ENCODE assay signal across 26 cellular contexts in genomic region chrX:134513091-134513490, GRCh38. TPM values are rescaled to one million over a fixed set of nuclear protein-coding genes. Genes with fewer than 3 reads are reported as not detected.
A peak's percentile ranks its signal among the peaks of the same experiment; 100 is the strongest.
DNase-seq lines count a peak whose midpoint lies in the region; ATAC-seq and TF ChIP-seq lines count a peak whose summit lies in the region.
"Had no signal": no experiment of that assay in that cellular context is flagged by ENCODE, and none has a peak within 500 bp of the region (broad histone marks: within the 10 kb centered on the region; RNA-seq: fewer than 3 reads in every experiment).

No MANE protein-coding gene starts in this region.

- no peaks in the 10 kb centered on the region for H3K9me3 ChIP-seq in uterus
- H3K9me3 ChIP-seq: left ventricle myocardium inferior, ovary, right atrium auricular region, spleen, testis, vagina had no signal

- DNase-seq in EH (ENCODE audit: low read depth) (peak; percentile 16), M059J (ENCODE audit: low read depth) (peak; percentile 44), brain microvascular endothelial cell (no peak), kidney tubule cell (ENCODE audit: low spot score) (peak; percentile 30), NCI-H82 treated with DMSO at 0.1 percent for 48 hours (lab: John Stamatoyannopoulos, UW; ENCODE audit: unreplicated experiment) (no peak), H4 (ENCODE audit: low spot score) (no peak), uterus (no peak)
- DNase-seq: activated CD4-positive, alpha-beta T cell treated with anti-CD3 and anti-CD28 coated beads, Interleukin-2, amount 50 U/mL, for 1 hour; activated CD8-positive, alpha-beta memory T cell treated with anti-CD3 and anti-CD28 coated beads, Interleukin-2, amount 50 U/mL, for 4 hours; C1 segment of cervical spinal cord; KG1; left ventricle myocardium inferior; midbrain; natural killer cell; NCI-H1694 treated with DMSO at 0.1 percent for 48 hours; NCI-H524; ovary; spleen; stimulated activated CD4-positive, alpha-beta T cell treated with anti-CD3 and anti-CD28 coated beads, Interleukin-4, amount 100 ng/mL, for 1 hour; testis had no signal

- H3K27ac ChIP-seq in brain microvascular endothelial cell: peak overlapping the region; percentile 58
- H3K27ac ChIP-seq in uterus: no peak overlapping the region
- H3K27ac ChIP-seq: left ventricle myocardium inferior, ovary, right atrium auricular region, spleen, testis, vagina, VCaP had no signal

- H3K27me3 ChIP-seq in brain microvascular endothelial cell (replicated peaks) (no peaks in the 10 kb centered on the region), uterus (no peaks in the 10 kb centered on the region)
- H3K27me3 ChIP-seq: ovary, right atrium auricular region, spleen, testis, vagina had no signal

- TF ChIP-seq POLR2A in uterus (IDR thresholded peaks at IDR 0.05): no peak

- no peak for TF ChIP-seq CTCF in brain microvascular endothelial cell (IDR thresholded peaks at IDR 0.05; ENCODE audit: low read depth, low read length, missing control alignments)
- TF ChIP-seq CTCF in uterus (IDR thresholded peaks at IDR 0.05): no peak

- in situ Hi-C loops in brain microvascular endothelial cell (cut with HindIII; ENCODE audit: low pct_ligation_motif_present, low sequenced_read_pairs): no loop called here

- no peak overlapping the region for H3K4me3 ChIP-seq in brain microvascular endothelial cell (ENCODE audit: low read depth, low read length)
- H3K4me3 ChIP-seq in uterus: no peak overlapping the region
- H3K4me3 ChIP-seq: left ventricle myocardium inferior, ovary, right atrium auricular region, spleen, testis, vagina had no signal

- intact Hi-C loops in uterus (cut with DNase I; ENCODE audit: low total_unique reads): no loop called here

- no peak for ATAC-seq in HG03159 (IDR thresholded peaks at IDR 0.05; ENCODE audit: unreplicated experiment)
- ATAC-seq: activated naive CD4-positive, alpha-beta T cell treated with anti-CD3 and anti-CD28 coated beads, Interleukin-2, amount 50 U/mL, for 72 hours; natural killer cell; stimulated activated memory B cell treated with anti-CD40 and anti-IgM and Interleukin-4, amounts not matched to agents 10 μg/mL and 1 μg/mL and 100 μg/mL, for 72 hours had no signal

- H3K36me3 ChIP-seq in brain microvascular endothelial cell (replicated peaks): no peaks in the 10 kb centered on the region
- H3K36me3 ChIP-seq in uterus: no peaks in the 10 kb centered on the region
- H3K36me3 ChIP-seq: left ventricle myocardium inferior, ovary, right atrium auricular region, spleen, vagina had no signal

- no peaks in the 10 kb centered on the region for H3K4me1 ChIP-seq in uterus
- H3K4me1 ChIP-seq: left ventricle myocardium inferior, right atrium auricular region, spleen, testis, vagina had no signal

RNA-seq across cellular contexts. Expression of gene HPRT1, which starts 53.1 kb away (rescaled TPM):
- 25.0 and 51.9 TPM in 2 replicates for total RNA-seq in M059J (2014; rRNA removed; shearing (Covaris generic))
- 21.1 and 23.4 TPM in 2 replicates for total RNA-seq in H4 (2014; rRNA removed; shearing (Covaris generic))
- 10 to 100 TPM in 3 of 4 donors, 1 to 10 TPM in 1; 5.3 to 20.4 (median 16.2) TPM for total RNA-seq in uterus

Comparison
In these comparisons a context has a peak if more than half of its experiments do, and no peak if none do; other contexts are left out.
1. DNase-seq: peak in EH (single experiment), M059J (single experiment) and kidney tubule cell (single experiment); none in brain microvascular endothelial cell (single experiment), NCI-H82 treated with DMSO at 0.1 percent for 48 hours (single experiment), H4 (single experiment) and uterus (0 of 2).